ENCODE assay signal across 1 cellular context in genomic region chr3:155512175-155512866, GRCh38.
TF ChIP-seq lines count a peak whose summit lies in the region.

No MANE protein-coding gene starts in this region.

TF ChIP-seq in WTC11, 78 proteins besides CTCF, POLR2A, EP300 and RAD21 (continued from another document):
- TF ChIP-seq ARID4B (CRISPR knock-in tag; IDR thresholded peaks at IDR 0.05; ENCODE audit: borderline replicate concordance) (no peak), MXD4 (CRISPR knock-in tag; IDR thresholded peaks at IDR 0.05; ENCODE audit: borderline replicate concordance) (no peak), FOXK1 (CRISPR knock-in tag; IDR thresholded peaks at IDR 0.05) (no peak), SP1 (CRISPR knock-in tag; conservative IDR thresholded peaks at IDR 0.05) (no peak), FOXP4 (CRISPR knock-in tag; IDR thresholded peaks at IDR 0.05) (no peak), ZNF219 (CRISPR knock-in tag; IDR thresholded peaks at IDR 0.05; ENCODE audit: borderline replicate concordance) (no peak), ZBTB21 (CRISPR knock-in tag; IDR thresholded peaks at IDR 0.05; ENCODE audit: borderline replicate concordance) (no peak), PRRX2 (CRISPR knock-in tag; IDR thresholded peaks at IDR 0.05) (no peak), HMGA2 (CRISPR knock-in tag; IDR thresholded peaks at IDR 0.05) (no peak), SMAD4 (CRISPR knock-in tag; IDR thresholded peaks at IDR 0.05) (no peak), MLX (CRISPR knock-in tag; IDR thresholded peaks at IDR 0.05) (no peak), ELF4 (CRISPR knock-in tag; IDR thresholded peaks at IDR 0.05; ENCODE audit: low read depth) (no peak), FOXP1 (CRISPR knock-in tag; IDR thresholded peaks at IDR 0.05; ENCODE audit: borderline replicate concordance) (no peak)
